8 cellular contexts compared by ENCODE assay signal in genomic region chr10:61835069-61835908, GRCh38.
DNase-seq lines count a peak whose midpoint lies in the region; ATAC-seq and FAIRE-seq lines count a peak whose summit lies in the region.

No MANE protein-coding gene starts in this region.

- peak; percentile 99 for FAIRE-seq in endometrium (lab: Jason Lieb, UNC)

- peak; percentile 51 for ATAC-seq in GM19463 (IDR thresholded peaks at IDR 0.05; ENCODE audit: unreplicated experiment)
- ATAC-seq in HG02884 (IDR thresholded peaks at IDR 0.05; ENCODE audit: unreplicated experiment): no peak
- ATAC-seq in HG03025 (IDR thresholded peaks at IDR 0.05; ENCODE audit: low FRiP score, unreplicated experiment): no peak

- peak; percentile 18 for DNase-seq in DMS 273 treated with DMSO at 0.1 percent for 48 hours (lab: John Stamatoyannopoulos, UW)
- peak; percentile 57 for DNase-seq in NCI-H748 (lab: John Stamatoyannopoulos, UW; ENCODE audit: unreplicated experiment)
- peak; percentile 65 for DNase-seq in non-pigmented ciliary epithelial cell (ENCODE audit: low read depth)
- DNase-seq in NCI-H128 (lab: John Stamatoyannopoulos, UW; ENCODE audit: unreplicated experiment): no peak
